7 cellular contexts compared by ENCODE assay signal in genomic region chr1:43365678-43366077, GRCh38. TPM values are rescaled to one million over a fixed set of nuclear protein-coding genes. Genes with fewer than 3 reads are reported as not detected.
DNase-seq lines count a peak whose midpoint lies in the region; ATAC-seq and TF ChIP-seq lines count a peak whose summit lies in the region.
"Had no signal": no experiment of that assay in that cellular context is flagged by ENCODE, and none has a peak within 500 bp of the region (broad histone marks: within the 10 kb centered on the region; RNA-seq: fewer than 3 reads in every experiment).

No MANE protein-coding gene starts in this region.

- no peaks in the 10 kb centered on the region for H3K9me3 Mint-ChIP-seq in brain

- peak overlapping the region in 4 of 5 experiments; percentile 36 to 61 (median 60) for H3K27ac Mint-ChIP-seq in brain

- peaks cover 22% of the 10 kb centered on the region for H3K4me1 ChIP-seq in HUES6 (ENCODE audit: control insufficient read depth, insufficient read depth, low read length)
- H3K4me1 ChIP-seq in osteoblast (ENCODE audit: insufficient read depth, low read length) = peaks cover 20% of the 10 kb centered on the region

- H3K4me2 ChIP-seq in osteoblast (ENCODE audit: insufficient read depth, low read length) = peak overlapping the region; percentile 93

- no peaks in the 10 kb centered on the region for H3K27me3 ChIP-seq in HUES6 (ENCODE audit: control insufficient read depth, insufficient read depth, low read length)
- H3K27me3 ChIP-seq in osteoblast (ENCODE audit: insufficient read depth, low read length) = no peaks in the 10 kb centered on the region
- H3K27me3 ChIP-seq: uterus had no signal

- DNase-seq in osteoblast (ENCODE audit: insufficient read length, low spot score, missing footprints) = peak; percentile 29
- DNase-seq in NOMO-1 treated with dmso at 0.1 percent for 144 hours (lab: John Stamatoyannopoulos, UW; ENCODE audit: unreplicated experiment) = no peak
- no peak for DNase-seq in HCEC 1CT
- DNase-seq: uterus had no signal

- H3K36me3 Mint-ChIP-seq in brain = peaks cover 45% of the 10 kb centered on the region

- peak overlapping the region; percentile 31 for H3K9ac ChIP-seq in HUES6 (ENCODE audit: low read length)

- peaks cover 81% of the 10 kb centered on the region for H3K79me2 ChIP-seq in osteoblast (ENCODE audit: insufficient read depth, low read length)

- H3K9me3 ChIP-seq in HUES6 (ENCODE audit: control insufficient read depth, insufficient read depth, low read depth, low read length) (no peaks in the 10 kb centered on the region), osteoblast (ENCODE audit: low read depth, low read length) (no peaks in the 10 kb centered on the region)
- H3K9me3 ChIP-seq: uterus had no signal

- peaks cover 31% of the 10 kb centered on the region for H3K4me1 Mint-ChIP-seq in brain

- TF ChIP-seq CTCF in brain (conservative IDR thresholded peaks at IDR 0.05) (no peak), osteoblast (IDR thresholded peaks at IDR 0.05; ENCODE audit: extremely low read depth, low read depth, low read length) (no peak)

- ATAC-seq in GM19463 (IDR thresholded peaks at IDR 0.05; ENCODE audit: unreplicated experiment) = no peak

- no peak overlapping the region for H2AFZ ChIP-seq in osteoblast (ENCODE audit: low read length)

- peak overlapping the region in 4 of 5 experiments; percentile 37 to 81 (median 54) for H3K4me3 Mint-ChIP-seq in brain

- peaks cover 5% of the 10 kb centered on the region for H3K27me3 Mint-ChIP-seq in brain

- peak overlapping the region; percentile 69 for H3K4me3 ChIP-seq in HUES6 (ENCODE audit: low read depth, low read length)
- H3K4me3 ChIP-seq in osteoblast (ENCODE audit: insufficient read depth, low read length) = no peak overlapping the region
- H3K4me3 ChIP-seq: uterus had no signal

- H3K36me3 ChIP-seq in HUES6 (ENCODE audit: control insufficient read depth, insufficient read depth, low read length) = peaks cover 50% of the 10 kb centered on the region
- H3K36me3 ChIP-seq in osteoblast (ENCODE audit: insufficient read depth, low read length) = peaks cover 50% of the 10 kb centered on the region
- H3K36me3 ChIP-seq: uterus had no signal

- H3K27ac ChIP-seq in HUES6 (ENCODE audit: low read depth, low read length) = no peak overlapping the region
- no peak overlapping the region for H3K27ac ChIP-seq in osteoblast (ENCODE audit: low read depth, low read length)

- H4K20me1 ChIP-seq in osteoblast (ENCODE audit: insufficient read depth, low read length) = peaks cover 14% of the 10 kb centered on the region

RNA-seq across cellular contexts. Expression of gene ELOVL1, which starts 2.1 kb away (rescaled TPM):
- polyA plus RNA-seq in brain (ENCODE audit: insufficient read depth, low read depth, low replicate concordance) = 158 TPM
- 35.9 and 36.9 TPM in 2 replicates for total RNA-seq in osteoblast

RNA-seq across cellular contexts. Expression of gene CDC20, which starts 6.9 kb away (rescaled TPM):
- 134 TPM for polyA plus RNA-seq in brain (ENCODE audit: insufficient read depth, low read depth, low replicate concordance)
- 4.7 and 5.3 TPM in 2 replicates for total RNA-seq in osteoblast

RNA-seq across cellular contexts. Expression of gene MED8, which starts 23.9 kb away (rescaled TPM):
- 41.1 TPM for polyA plus RNA-seq in brain (ENCODE audit: insufficient read depth, low read depth, low replicate concordance)
- 64.8 and 65.9 TPM in 2 replicates for total RNA-seq in osteoblast

RNA-seq across cellular contexts. Expression of gene SZT2, which starts 24.0 kb away (rescaled TPM):
- polyA plus RNA-seq in brain (ENCODE audit: insufficient read depth, low read depth, low replicate concordance) = 10.4 TPM
- total RNA-seq in osteoblast = 41.0 and 42.0 TPM in 2 replicates

RNA-seq across cellular contexts. Expression of gene MPL, which starts 28.1 kb away (rescaled TPM):
- 0.32 TPM for polyA plus RNA-seq in brain (ENCODE audit: insufficient read depth, low read depth, low replicate concordance)
- not detected in 2 replicates for total RNA-seq in osteoblast
